ENCODE assay signal across 23 cellular contexts in genomic region chr1:69246721-69247120, GRCh38.
"Had no signal": no experiment of that assay in that cellular context is flagged by ENCODE, and none has a peak within 500 bp of the region (broad histone marks: within the 10 kb centered on the region; RNA-seq: fewer than 3 reads in every experiment).

No MANE protein-coding gene starts in this region.

- ATAC-seq: activated CD8-positive, alpha-beta T cell treated with anti-CD3 and anti-CD28 coated beads for 36 hours; activated T-cell treated with anti-CD3 and anti-CD28 coated beads, Interleukin-2, amount 50 U/mL, for 4 hours; effector memory CD8-positive, alpha-beta T cell; gastroesophageal sphincter; heart right ventricle; left cardiac atrium; lower lobe of right lung; pancreas; stimulated activated naive B cell treated with anti-CD40 and anti-IgM and Interleukin-4, amounts not matched to agents 10 μg/mL and 1 μg/mL and 100 μg/mL, for 72 hours had no signal

- H3K4me3 Mint-ChIP-seq: activated B cell treated with CpG ODN at 0.5 μM for 24 hours; activated CD8-positive, alpha-beta T cell treated with anti-CD3 and anti-CD28 coated beads for 36 hours; activated naive CD8-positive, alpha-beta T cell; activated T-cell treated with anti-CD3 and anti-CD28 coated beads, Interleukin-2, amount 50 U/mL, for 4 hours; effector memory CD8-positive, alpha-beta T cell; mesothelial cell of epicardium; neural progenitor cell; stimulated activated naive B cell treated with anti-CD40 and anti-IgM and Interleukin-4, amounts not matched to agents 10 μg/mL and 1 μg/mL and 100 μg/mL, for 72 hours had no signal

- DNase-seq: activated B cell treated with CpG ODN at 0.5 μM for 24 hours; activated CD4-positive, alpha-beta T cell treated with anti-CD3 and anti-CD28 coated beads for 48 hours; activated CD8-positive, alpha-beta T cell treated with anti-CD3 and anti-CD28 coated beads for 36 hours; activated gamma-delta T cell; activated T-cell treated with anti-CD3 and anti-CD28 coated beads, Interleukin-2, amount 50 U/mL, for 4 hours; brain microvascular endothelial cell; dermis blood vessel endothelial cell; effector memory CD8-positive, alpha-beta T cell; heart right ventricle; left cardiac atrium; lower lobe of right lung; pancreas; stimulated activated CD4-positive, alpha-beta T cell treated with anti-CD3 and anti-CD28 coated beads, Interleukin-15, amount 100 ng/mL, for 24 hours; stimulated activated CD4-positive, alpha-beta T cell treated with anti-CD3 and anti-CD28 coated beads, Interleukin-4, amount 100 ng/mL, for 1 hour; stimulated activated naive B cell treated with anti-CD40 and anti-IgM and Interleukin-4, amounts not matched to agents 10 μg/mL and 1 μg/mL and 100 μg/mL, for 72 hours; T-helper 2 cell had no signal

- H3K9me3 ChIP-seq: gastroesophageal sphincter, heart right ventricle, lower lobe of right lung, pancreas, tibial nerve, vagina had no signal

- H3K27ac Mint-ChIP-seq: activated B cell treated with CpG ODN at 0.5 μM for 24 hours; activated CD8-positive, alpha-beta T cell treated with anti-CD3 and anti-CD28 coated beads for 36 hours; activated naive CD8-positive, alpha-beta T cell; effector memory CD8-positive, alpha-beta T cell; mesothelial cell of epicardium; neural progenitor cell; stimulated activated naive B cell treated with anti-CD40 and anti-IgM and Interleukin-4, amounts not matched to agents 10 μg/mL and 1 μg/mL and 100 μg/mL, for 72 hours had no signal

- H3K4me1 Mint-ChIP-seq: activated B cell treated with CpG ODN at 0.5 μM for 24 hours; mesothelial cell of epicardium; stimulated activated naive B cell treated with anti-CD40 and anti-IgM and Interleukin-4, amounts not matched to agents 10 μg/mL and 1 μg/mL and 100 μg/mL, for 72 hours had no signal

- H3K36me3 Mint-ChIP-seq: activated naive CD8-positive, alpha-beta T cell; mesothelial cell of epicardium; neural progenitor cell; stimulated activated naive B cell treated with anti-CD40 and anti-IgM and Interleukin-4, amounts not matched to agents 10 μg/mL and 1 μg/mL and 100 μg/mL, for 72 hours had no signal

- H3K4me3 ChIP-seq: gastroesophageal sphincter, heart right ventricle, lower lobe of right lung, neural progenitor cell, pancreas, skin epidermis, tibial nerve, vagina had no signal

- H3K9me3 Mint-ChIP-seq: mesothelial cell of epicardium, neural progenitor cell had no signal

- H3K4me1 ChIP-seq: gastroesophageal sphincter, heart right ventricle, lower lobe of right lung, neural progenitor cell, pancreas had no signal

- H3K36me3 ChIP-seq: brain microvascular endothelial cell, gastroesophageal sphincter, heart right ventricle, lower lobe of right lung, neural progenitor cell, pancreas, tibial nerve, vagina had no signal

- H3K27me3 ChIP-seq: brain microvascular endothelial cell, gastroesophageal sphincter, heart right ventricle, pancreas, tibial nerve, vagina had no signal

- H3K27ac ChIP-seq: brain microvascular endothelial cell, gastroesophageal sphincter, heart right ventricle, lower lobe of right lung, neural progenitor cell, pancreas, skin epidermis, tibial nerve, vagina had no signal

- H3K27me3 Mint-ChIP-seq: activated B cell treated with CpG ODN at 0.5 μM for 24 hours; activated CD8-positive, alpha-beta T cell treated with anti-CD3 and anti-CD28 coated beads for 36 hours; activated naive CD8-positive, alpha-beta T cell; effector memory CD8-positive, alpha-beta T cell; stimulated activated naive B cell treated with anti-CD40 and anti-IgM and Interleukin-4, amounts not matched to agents 10 μg/mL and 1 μg/mL and 100 μg/mL, for 72 hours had no signal
